10 cellular contexts compared by ENCODE assay signal in genomic region chr9:135632823-135633222, GRCh38. TPM values are rescaled to one million over a fixed set of nuclear protein-coding genes. Genes with fewer than 3 reads are reported as not detected.
"Had no signal": no experiment of that assay in that cellular context is flagged by ENCODE, and none has a peak within 500 bp of the region (broad histone marks: within the 10 kb centered on the region; RNA-seq: fewer than 3 reads in every experiment).

No MANE protein-coding gene starts in this region.

- DNase-seq: H7, HFFc6, IMR-90 had no signal

- H3K36me3 ChIP-seq: HAP-1 had no signal

- FAIRE-seq: K562 had no signal

- H2AFZ ChIP-seq: GM23338 had no signal

- H3K4me1 ChIP-seq: HAP-1 had no signal

- H3K27ac ChIP-seq: HL-60 had no signal

- ATAC-seq: GM23338, HCT116, K562 had no signal

- H3K4me2 ChIP-seq: GM23338 had no signal

- H3K4me3 ChIP-seq: GM23338, HAP-1, K562 had no signal

RNA-seq across cellular contexts. Expression of gene GLT6D1, which starts 6.5 kb away (rescaled TPM):
- total RNA-seq: GM23338, H4, H7, HFFc6, HT1080, IMR-90, K562 had no signal
- polyA plus RNA-seq: GM23338, IMR-90, K562 had no signal

RNA-seq across cellular contexts. Expression of gene LCN9, which starts 30.3 kb away (rescaled TPM):
- total RNA-seq: GM23338, H4, H7, HFFc6, HT1080, IMR-90, K562 had no signal
- polyA plus RNA-seq: GM23338, IMR-90, K562 had no signal
